Comparison of ENCODE assay signal across 17 cellular contexts in genomic region chr12:113664224-113664681, GRCh38.
A peak's percentile ranks its signal among the peaks of the same experiment; 100 is the strongest.
DNase-seq lines count a peak whose midpoint lies in the region; ATAC-seq and TF ChIP-seq lines count a peak whose summit lies in the region.
"Had no signal": no experiment of that assay in that cellular context is flagged by ENCODE, and none has a peak within 500 bp of the region (broad histone marks: within the 10 kb centered on the region; RNA-seq: fewer than 3 reads in every experiment).

No MANE protein-coding gene starts in this region.

- TF ChIP-seq CTCF in brain (conservative IDR thresholded peaks at IDR 0.05) (no peak), neural progenitor cell (IDR thresholded peaks at IDR 0.05) (no peak)

- H4K20me1 ChIP-seq in neural progenitor cell (ENCODE audit: low read depth) = no peaks in the 10 kb centered on the region

- ATAC-seq in GM21576 (IDR thresholded peaks at IDR 0.05; ENCODE audit: unreplicated experiment) (no peak), GM18511 (IDR thresholded peaks at IDR 0.05; ENCODE audit: unreplicated experiment) (no peak), HG03139 (IDR thresholded peaks at IDR 0.05; ENCODE audit: unreplicated experiment) (no peak)
- ATAC-seq: HepG2 had no signal

- H3K36me3 Mint-ChIP-seq in brain (no peaks in the 10 kb centered on the region), neural progenitor cell (no peaks in the 10 kb centered on the region)

- H3K4me3 Mint-ChIP-seq in brain = peak overlapping the region in 2 of 5 experiments; percentile 27 to 57
- peak overlapping the region; percentile 30 for H3K4me3 Mint-ChIP-seq in neural progenitor cell

- DNase-seq in H7 (peak; percentile 72), NCI-H82 (lab: John Stamatoyannopoulos, UW) (peak; percentile 96), neural progenitor cell (ENCODE audit: low spot score) (peak; percentile 89), HEK293T (ENCODE audit: extremely low spot score) (no peak)
- DNase-seq: EL, NCI-H1436 treated with DMSO at 0.1 percent for 48 hours, NCI-H2081, NCI-H510A treated with DMSO at 0.1 percent for 48 hours, RPMI8226, SIG-M5 had no signal

- POLR2A ChIA-PET in HEK293T (lab: Yijun Ruan, JAX) = no interaction called here

- H3K27me3 ChIP-seq in H7 (ENCODE audit: control insufficient read depth, insufficient read depth, low read length) (no peaks in the 10 kb centered on the region), neural progenitor cell (no peaks in the 10 kb centered on the region)

- CTCF ChIA-PET in HEK293T (lab: Yijun Ruan, JAX) = interaction anchor here (1.1 kb wide), 1 partner anchor 17 kb away, joined by 3 read pairs; no protein-coding TSS in a partner anchor

- H3K27me3 Mint-ChIP-seq in brain (peaks cover 22% of the 10 kb centered on the region), neural progenitor cell (ENCODE audit: insufficient read depth, low read depth) (peaks cover 19% of the 10 kb centered on the region)

- H2AFZ ChIP-seq in neural progenitor cell (replicated peaks) = no peak overlapping the region

- no peak overlapping the region for H3K9ac ChIP-seq in neural progenitor cell
- H3K9ac ChIP-seq: KMS-11 had no signal

- H3K9me3 Mint-ChIP-seq in brain (peaks cover 0 to 3% (median 0%) of the 10 kb centered on the region in 5 experiments), neural progenitor cell (no peaks in the 10 kb centered on the region)

- H3K4me1 Mint-ChIP-seq in brain (peaks cover 41% of the 10 kb centered on the region), neural progenitor cell (peaks cover 82% of the 10 kb centered on the region)

- peak overlapping the region; percentile 65 for H3K4me2 ChIP-seq in neural progenitor cell
- H3K4me2 ChIP-seq: KMS-11 had no signal

- H3K79me2 ChIP-seq in neural progenitor cell (ENCODE audit: low read depth) = no peaks in the 10 kb centered on the region

- no peak overlapping the region for H3K4me3 ChIP-seq in H7 (ENCODE audit: insufficient read depth, low read depth, low read length)
- peak overlapping the region; percentile 11 for H3K4me3 ChIP-seq in neural progenitor cell

- H3K36me3 ChIP-seq in H7 (replicated peaks; ENCODE audit: control insufficient read depth, insufficient read depth, low read length) (no peaks in the 10 kb centered on the region), neural progenitor cell (no peaks in the 10 kb centered on the region)

- no peaks in the 10 kb centered on the region for H3K9me3 ChIP-seq in neural progenitor cell (ENCODE audit: low read depth)

- H3F3A ChIP-seq in neural progenitor cell (ENCODE audit: low read depth) = peaks cover 77% of the 10 kb centered on the region

- H3K27ac ChIP-seq in neural progenitor cell = peak overlapping the region; percentile 80
- H3K27ac ChIP-seq: C4-2B, KMS-11 had no signal

- H3K4me1 ChIP-seq in neural progenitor cell = peaks cover 83% of the 10 kb centered on the region

- H3K27ac Mint-ChIP-seq in brain = peak overlapping the region in 4 of 5 experiments; percentile 60 to 87 (median 66)
- H3K27ac Mint-ChIP-seq in neural progenitor cell = peak overlapping the region; percentile 88

TF ChIP-seq in HEK293T, 16 proteins besides CTCF, POLR2A, EP300 and RAD21:
- TF ChIP-seq TARDBP (IDR thresholded peaks at IDR 0.05) (no peak), PKNOX1 (IDR thresholded peaks at IDR 0.05) (no peak), BHLHE40 (IDR thresholded peaks at IDR 0.05; ENCODE audit: borderline replicate concordance) (no peak), CTBP1 (IDR thresholded peaks at IDR 0.05; ENCODE audit: borderline replicate concordance) (no peak), ZNF384 (IDR thresholded peaks at IDR 0.05) (no peak), FOXA1 (IDR thresholded peaks at IDR 0.05) (no peak), HDGF (IDR thresholded peaks at IDR 0.05; ENCODE audit: borderline replicate concordance) (no peak), FOXM1 (IDR thresholded peaks at IDR 0.05; ENCODE audit: borderline replicate concordance) (no peak), LEF1 (IDR thresholded peaks at IDR 0.05; ENCODE audit: borderline replicate concordance) (no peak), FOXK2 (IDR thresholded peaks at IDR 0.05) (no peak), NFRKB (IDR thresholded peaks at IDR 0.05) (no peak), SUZ12 (IDR thresholded peaks at IDR 0.05) (no peak), L3MBTL2 (conservative IDR thresholded peaks at IDR 0.05) (no peak), ELF4 (IDR thresholded peaks at IDR 0.05) (no peak), ARNT (IDR thresholded peaks at IDR 0.05) (no peak), SP1 (IDR thresholded peaks at IDR 0.05) (no peak)
